ENCODE assay signal across 16 cellular contexts in genomic region chr18:33744032-33744697, GRCh38.
DNase-seq lines count a peak whose midpoint lies in the region; FAIRE-seq and TF ChIP-seq lines count a peak whose summit lies in the region.
"Had no signal": no experiment of that assay in that cellular context is flagged by ENCODE, and none has a peak within 500 bp of the region (broad histone marks: within the 10 kb centered on the region; RNA-seq: fewer than 3 reads in every experiment).

No MANE protein-coding gene starts in this region.

- in situ Hi-C loops in KBM-7 (cut with MboI; ENCODE audit: low pct_unique_long_range_greater_than_20kb, low sequenced_read_pairs), result no loop called here

- peaks cover 26% of the 10 kb centered on the region for H3K36me3 Mint-ChIP-seq in astrocyte (ENCODE audit: low read depth, unreplicated experiment)
- peaks cover 51% of the 10 kb centered on the region for H3K36me3 Mint-ChIP-seq in mesothelial cell of epicardium
- no peaks in the 10 kb centered on the region for H3K36me3 Mint-ChIP-seq in activated T-helper 1 cell treated with anti-CD3 and anti-CD28 coated beads, Interleukin-12 subunit alpha, Interleukin-12 subunit beta, Interleukin-2, Interleukin-4 antibody, amounts not matched to agents 30 ng/mL and 10 ng/mL and 1 ng/mL, durations not matched to agents 14 hours and 24 hours and 36 hours (ENCODE audit: low read depth)
- H3K36me3 Mint-ChIP-seq in activated naive CD8-positive, alpha-beta T cell treated with anti-CD3 and anti-CD28 coated beads for 36 hours, result no peaks in the 10 kb centered on the region

- H4K20me1 ChIP-seq in astrocyte (ENCODE audit: insufficient read depth, low read length), result no peaks in the 10 kb centered on the region

- no peak overlapping the region for H3K4me2 ChIP-seq in astrocyte (ENCODE audit: low read length)

- H3K27ac ChIP-seq in astrocyte (ENCODE audit: low read depth, low read length), result no peak overlapping the region

- H3K9me3 Mint-ChIP-seq in astrocyte (ENCODE audit: unreplicated experiment) (no peaks in the 10 kb centered on the region), mesothelial cell of epicardium (no peaks in the 10 kb centered on the region)
- H3K9me3 Mint-ChIP-seq in activated T-helper 1 cell treated with anti-CD3 and anti-CD28 coated beads, Interleukin-12 subunit alpha, Interleukin-12 subunit beta, Interleukin-2, Interleukin-4 antibody, amounts not matched to agents 30 ng/mL and 10 ng/mL and 1 ng/mL, durations not matched to agents 14 hours and 24 hours and 36 hours, result peaks cover 8% of the 10 kb centered on the region
- H3K9me3 Mint-ChIP-seq in activated naive CD8-positive, alpha-beta T cell treated with anti-CD3 and anti-CD28 coated beads for 36 hours, result peaks cover 1% of the 10 kb centered on the region

- no peak overlapping the region for H2AFZ ChIP-seq in astrocyte (ENCODE audit: low read depth, low read length)

- DNase-seq in DMS153 (lab: John Stamatoyannopoulos, UW) (peak; percentile 58), astrocyte (ENCODE audit: low read depth) (no peak), mesothelial cell of epicardium (ENCODE audit: low spot score in 2 of 2, unreplicated experiment in 2 of 2) (no peak), KG1 (lab: John Stamatoyannopoulos, UW) (no peak), KBM-7 (no peak)
- no peak for DNase-seq in activated T-helper 1 cell treated with anti-CD3 and anti-CD28 coated beads, Interleukin-12 subunit alpha, Interleukin-12 subunit beta, Interleukin-2, Interleukin-4 antibody, amounts not matched to agents 30 ng/mL and 10 ng/mL and 1 ng/mL, durations not matched to agents 14 hours and 24 hours and 36 hours (ENCODE audit: low spot score)
- no peak for DNase-seq in activated naive CD8-positive, alpha-beta T cell treated with anti-CD3 and anti-CD28 coated beads for 36 hours
- DNase-seq: activated CD4-positive, alpha-beta T cell treated with anti-CD3 and anti-CD28 coated beads for 4 hours; activated naive CD4-positive, alpha-beta T cell treated with anti-CD3 and anti-CD28 coated beads, Interleukin-2, amount 50 U/mL, for 16 hours; DMS 273 treated with DMSO at 0.1 percent for 48 hours; effector CD4-positive, alpha-beta T cell; left ventricle myocardium superior; SHP77 treated with DMSO at 0.1 percent for 48 hours; stimulated activated naive CD8-positive, alpha-beta T cell treated with anti-CD3 and anti-CD28 coated beads, Interleukin-15, amount 100 ng/mL, for 72 hours had no signal

- H3K27me3 ChIP-seq in astrocyte (ENCODE audit: insufficient read depth, low read length), result no peaks in the 10 kb centered on the region

- TF ChIP-seq CTCF in LNCAP (IDR thresholded peaks at IDR 0.05) (peak; percentile 30; the same call in 1 of the 2 replicates), astrocyte (IDR thresholded peaks at IDR 0.05; ENCODE audit: insufficient read depth, low read depth, low read length) (peak; percentile 3), mesothelial cell of epicardium (IDR thresholded peaks at IDR 0.05; ENCODE audit: unreplicated experiment) (peak; percentile 61)

- no peak overlapping the region for H3K9ac ChIP-seq in astrocyte (ENCODE audit: low read length)

- H3K4me3 ChIP-seq in astrocyte (ENCODE audit: insufficient read depth, low read depth, low read length), result no peak overlapping the region

- no peaks in the 10 kb centered on the region for H3K9me3 ChIP-seq in astrocyte (ENCODE audit: insufficient read depth, low read depth, low read length)

- H3K4me3 Mint-ChIP-seq in astrocyte (ENCODE audit: unreplicated experiment), result no peak overlapping the region
- no peak overlapping the region for H3K4me3 Mint-ChIP-seq in mesothelial cell of epicardium
- H3K4me3 Mint-ChIP-seq in activated T-helper 1 cell treated with anti-CD3 and anti-CD28 coated beads, Interleukin-12 subunit alpha, Interleukin-12 subunit beta, Interleukin-2, Interleukin-4 antibody, amounts not matched to agents 30 ng/mL and 10 ng/mL and 1 ng/mL, durations not matched to agents 14 hours and 24 hours and 36 hours, result no peak overlapping the region
- H3K4me3 Mint-ChIP-seq in activated naive CD8-positive, alpha-beta T cell treated with anti-CD3 and anti-CD28 coated beads for 36 hours, result no peak overlapping the region
- H3K4me3 Mint-ChIP-seq: stimulated activated naive CD8-positive, alpha-beta T cell treated with anti-CD3 and anti-CD28 coated beads, Interleukin-15, amount 100 ng/mL, for 72 hours had no signal

- no peaks in the 10 kb centered on the region for H3K36me3 ChIP-seq in astrocyte (ENCODE audit: insufficient read depth, low read length)

- no peaks in the 10 kb centered on the region for H3K4me1 ChIP-seq in astrocyte (ENCODE audit: insufficient read depth, low read length)

- H3K27ac Mint-ChIP-seq in astrocyte (ENCODE audit: unreplicated experiment) (no peak overlapping the region), mesothelial cell of epicardium (no peak overlapping the region)
- H3K27ac Mint-ChIP-seq in activated T-helper 1 cell treated with anti-CD3 and anti-CD28 coated beads, Interleukin-12 subunit alpha, Interleukin-12 subunit beta, Interleukin-2, Interleukin-4 antibody, amounts not matched to agents 30 ng/mL and 10 ng/mL and 1 ng/mL, durations not matched to agents 14 hours and 24 hours and 36 hours, result no peak overlapping the region
- no peak overlapping the region for H3K27ac Mint-ChIP-seq in activated naive CD8-positive, alpha-beta T cell treated with anti-CD3 and anti-CD28 coated beads for 36 hours
- H3K27ac Mint-ChIP-seq: stimulated activated naive CD8-positive, alpha-beta T cell treated with anti-CD3 and anti-CD28 coated beads, Interleukin-15, amount 100 ng/mL, for 72 hours had no signal

- FAIRE-seq in astrocyte (lab: Jason Lieb, UNC), result no peak
- FAIRE-seq: bronchial epithelial cell had no signal

- H3K27me3 Mint-ChIP-seq in astrocyte (ENCODE audit: low read depth, unreplicated experiment) (no peaks in the 10 kb centered on the region), mesothelial cell of epicardium (ENCODE audit: low read depth) (no peaks in the 10 kb centered on the region)
- H3K27me3 Mint-ChIP-seq in activated T-helper 1 cell treated with anti-CD3 and anti-CD28 coated beads, Interleukin-12 subunit alpha, Interleukin-12 subunit beta, Interleukin-2, Interleukin-4 antibody, amounts not matched to agents 30 ng/mL and 10 ng/mL and 1 ng/mL, durations not matched to agents 14 hours and 24 hours and 36 hours (ENCODE audit: insufficient read depth), result no peaks in the 10 kb centered on the region
- no peaks in the 10 kb centered on the region for H3K27me3 Mint-ChIP-seq in activated naive CD8-positive, alpha-beta T cell treated with anti-CD3 and anti-CD28 coated beads for 36 hours
- H3K27me3 Mint-ChIP-seq: stimulated activated naive CD8-positive, alpha-beta T cell treated with anti-CD3 and anti-CD28 coated beads, Interleukin-15, amount 100 ng/mL, for 72 hours had no signal

- intact Hi-C loops in activated T-helper 1 cell treated with anti-CD3 and anti-CD28 coated beads, Interleukin-12 subunit alpha, Interleukin-12 subunit beta, Interleukin-2, Interleukin-4 antibody, amounts not matched to agents 30 ng/mL and 10 ng/mL and 1 ng/mL, durations not matched to agents 14 hours and 24 hours and 36 hours (cut with micrococcal nuclease), result no loop called here

- no peaks in the 10 kb centered on the region for H3K4me1 Mint-ChIP-seq in astrocyte (ENCODE audit: low read depth, unreplicated experiment)
- peaks cover 3% of the 10 kb centered on the region for H3K4me1 Mint-ChIP-seq in mesothelial cell of epicardium
- H3K4me1 Mint-ChIP-seq in activated T-helper 1 cell treated with anti-CD3 and anti-CD28 coated beads, Interleukin-12 subunit alpha, Interleukin-12 subunit beta, Interleukin-2, Interleukin-4 antibody, amounts not matched to agents 30 ng/mL and 10 ng/mL and 1 ng/mL, durations not matched to agents 14 hours and 24 hours and 36 hours (ENCODE audit: low read depth), result no peaks in the 10 kb centered on the region
- no peaks in the 10 kb centered on the region for H3K4me1 Mint-ChIP-seq in activated naive CD8-positive, alpha-beta T cell treated with anti-CD3 and anti-CD28 coated beads for 36 hours
- H3K4me1 Mint-ChIP-seq: stimulated activated naive CD8-positive, alpha-beta T cell treated with anti-CD3 and anti-CD28 coated beads, Interleukin-15, amount 100 ng/mL, for 72 hours had no signal

- no peaks in the 10 kb centered on the region for H3K79me2 ChIP-seq in astrocyte (ENCODE audit: insufficient read depth, low read length)

Comparison
In these comparisons a context has a peak if more than half of its experiments do, and no peak if none do; other contexts are left out.
1. CTCF ChIP-seq: peak in every context shown above with its lines; median percentile 61 in mesothelial cell of epicardium; 30 in LNCAP; 3 in astrocyte.